Comparison of ENCODE assay signal across 1 cellular context in the genomic region with DNA sequence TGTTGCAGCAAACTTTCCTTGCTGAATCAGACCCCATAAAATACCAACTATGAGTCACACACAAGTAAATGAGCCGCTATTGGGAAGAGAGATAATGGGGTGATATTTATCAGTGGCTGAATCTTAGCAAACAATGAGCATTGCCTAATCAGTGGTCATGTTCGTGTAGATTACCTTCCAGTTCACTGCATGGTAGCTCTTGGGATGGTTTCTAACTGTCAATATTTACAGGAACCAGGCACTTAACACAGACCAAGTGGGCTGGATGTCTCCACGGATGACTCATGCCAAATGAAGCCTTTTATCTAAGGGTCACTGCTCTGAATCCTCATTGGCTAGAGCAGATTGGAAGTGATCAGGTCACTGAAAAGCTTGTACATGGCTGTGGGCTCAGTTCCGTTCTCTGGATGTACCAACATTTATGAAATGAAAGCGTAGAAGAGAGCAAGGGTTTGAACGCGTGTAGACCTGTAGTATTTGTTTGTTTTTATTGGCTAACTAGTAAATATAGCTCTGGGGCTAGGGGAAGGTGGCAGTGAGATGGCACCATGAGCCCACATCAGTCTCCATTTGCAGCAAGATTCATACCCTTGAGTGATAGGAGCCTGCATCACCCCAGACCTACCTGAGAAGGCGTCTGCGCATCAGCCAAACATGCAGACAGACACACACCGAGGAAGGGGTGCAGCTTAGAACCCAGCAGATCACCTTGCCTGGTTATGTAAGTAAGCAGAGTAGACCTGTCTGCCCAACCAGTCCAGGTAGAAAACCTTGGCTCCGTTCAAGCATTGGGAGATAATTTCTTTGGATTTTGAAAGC.
TF ChIP-seq lines count a peak whose summit lies in the region.

No MANE protein-coding gene starts in this region.

TF ChIP-seq in HepG2, 621 proteins besides CTCF, POLR2A, EP300 and RAD21 (continued from another document and continues in another):
- TF ChIP-seq ZKSCAN1 (IDR thresholded peaks at IDR 0.05; ENCODE audit: low read length) (peak; percentile 7; the same call in 1 of the 2 replicates), DR1 (CRISPR knock-in tag; IDR thresholded peaks at IDR 0.05) (peak; percentile 58; the same call in 1 of the 2 replicates), CBX2 (IDR thresholded peaks at IDR 0.05; ENCODE audit: low read depth, low read length) (no peak), CBX2 (CRISPR knock-in tag; IDR thresholded peaks at IDR 0.05; ENCODE audit: low read depth) (no peak), ZNF44 (CRISPR knock-in tag; IDR thresholded peaks at IDR 0.05) (peak; percentile 46; the same call in 1 of the 2 replicates), ZFX (CRISPR knock-in tag; IDR thresholded peaks at IDR 0.05; ENCODE audit: low read depth) (no peak), TAF1 (CRISPR knock-in tag; IDR thresholded peaks at IDR 0.05) (peak; percentile 47), HDAC1 (CRISPR knock-in tag; IDR thresholded peaks at IDR 0.05) (peak; percentile 84), ZNF354B (CRISPR knock-in tag; IDR thresholded peaks at IDR 0.05) (no peak), ZSCAN29 (CRISPR knock-in tag; conservative IDR thresholded peaks at IDR 0.05) (peak; percentile 83), HMG20B (CRISPR knock-in tag; conservative IDR thresholded peaks at IDR 0.05) (peak; percentile 92), MXI1 (IDR thresholded peaks at IDR 0.05; ENCODE audit: borderline replicate concordance, low read depth, low read length) (peak; percentile 31; the same call in 2 of the 3 replicates), ZFY (CRISPR knock-in tag; IDR thresholded peaks at IDR 0.05) (no peak; the same call in 1 of the 2 replicates), KLF11 (CRISPR knock-in tag; IDR thresholded peaks at IDR 0.05) (peak; percentile 92; the same call in 1 of the 2 replicates), ZNF788 (CRISPR knock-in tag; IDR thresholded peaks at IDR 0.05; ENCODE audit: borderline replicate concordance) (peak; percentile 82; the same call in 1 of the 2 replicates), ZNF891 (CRISPR knock-in tag; IDR thresholded peaks at IDR 0.05) (no peak), ZNF430 (CRISPR knock-in tag; IDR thresholded peaks at IDR 0.05) (peak; percentile 90), EZH2 (conservative IDR thresholded peaks at IDR 0.05; ENCODE audit: low read depth, low read length) (no peak), IKZF1 (IDR thresholded peaks at IDR 0.05) (no peak), ZNF746 (CRISPR knock-in tag; IDR thresholded peaks at IDR 0.05) (peak; percentile 90), ZNF205 (CRISPR knock-in tag; IDR thresholded peaks at IDR 0.05) (peak; percentile 93), REL (CRISPR knock-in tag; conservative IDR thresholded peaks at IDR 0.05) (no peak), SRSF1 (optimal IDR thresholded peaks at IDR 0.05; ENCODE audit: low read depth, low read length) (no peak), KLF6 (CRISPR knock-in tag; IDR thresholded peaks at IDR 0.05) (peak; percentile 45; the same call in 1 of the 2 replicates), RFX5 (IDR thresholded peaks at IDR 0.05; ENCODE audit: low read depth, low read length) (no peak), ZFP1 (CRISPR knock-in tag; IDR thresholded peaks at IDR 0.05) (peak; percentile 84; the same call in 1 of the 2 replicates), SRSF9 (IDR thresholded peaks at IDR 0.05; ENCODE audit: borderline replicate concordance, insufficient read depth, low read depth, low read length, poor library complexity, severe bottlenecking) (no peak), SCMH1 (CRISPR knock-in tag; IDR thresholded peaks at IDR 0.05; ENCODE audit: borderline replicate concordance) (no peak), ZNF446 (CRISPR knock-in tag; IDR thresholded peaks at IDR 0.05) (no peak), BORCS8-MEF2B (CRISPR knock-in tag; IDR thresholded peaks at IDR 0.05) (0 out of 2 replicates have a peak, but pooled peaks have one; percentile 10), DMAP1 (CRISPR knock-in tag; IDR thresholded peaks at IDR 0.05) (peak; percentile 73), ZNF550 (CRISPR knock-in tag; IDR thresholded peaks at IDR 0.05; ENCODE audit: borderline replicate concordance) (no peak), ZNF556 (CRISPR knock-in tag; IDR thresholded peaks at IDR 0.05; ENCODE audit: borderline replicate concordance) (0 out of 2 replicates have a peak, but pooled peaks have one; percentile 42), ZNF33A (CRISPR knock-in tag; IDR thresholded peaks at IDR 0.05; ENCODE audit: borderline replicate concordance) (no peak), ZNF792 (CRISPR knock-in tag; IDR thresholded peaks at IDR 0.05) (peak; percentile 86), PHF21A (CRISPR knock-in tag; IDR thresholded peaks at IDR 0.05) (peak; percentile 95)
- TF ChIP-seq, protein P1, sequence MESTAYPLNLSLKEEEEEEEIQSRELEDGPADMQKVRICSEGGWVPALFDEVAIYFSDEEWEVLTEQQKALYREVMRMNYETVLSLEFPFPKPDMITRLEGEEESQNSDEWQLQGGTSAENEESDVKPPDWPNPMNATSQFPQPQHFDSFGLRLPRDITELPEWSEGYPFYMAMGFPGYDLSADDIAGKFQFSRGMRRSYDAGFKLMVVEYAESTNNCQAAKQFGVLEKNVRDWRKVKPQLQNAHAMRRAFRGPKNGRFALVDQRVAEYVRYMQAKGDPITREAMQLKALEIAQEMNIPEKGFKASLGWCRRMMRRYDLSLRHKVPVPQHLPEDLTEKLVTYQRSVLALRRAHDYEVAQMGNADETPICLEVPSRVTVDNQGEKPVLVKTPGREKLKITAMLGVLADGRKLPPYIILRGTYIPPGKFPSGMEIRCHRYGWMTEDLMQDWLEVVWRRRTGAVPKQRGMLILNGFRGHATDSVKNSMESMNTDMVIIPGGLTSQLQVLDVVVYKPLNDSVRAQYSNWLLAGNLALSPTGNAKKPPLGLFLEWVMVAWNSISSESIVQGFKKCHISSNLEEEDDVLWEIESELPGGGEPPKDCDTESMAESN (CRISPR knock-in tag; conservative IDR thresholded peaks at IDR 0.05), result peak; percentile 37; the same call in 1 of the 2 replicates
- TF ChIP-seq, protein P2, sequence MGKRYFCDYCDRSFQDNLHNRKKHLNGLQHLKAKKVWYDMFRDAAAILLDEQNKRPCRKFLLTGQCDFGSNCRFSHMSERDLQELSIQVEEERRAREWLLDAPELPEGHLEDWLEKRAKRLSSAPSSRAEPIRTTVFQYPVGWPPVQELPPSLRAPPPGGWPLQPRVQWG (CRISPR knock-in tag; IDR thresholded peaks at IDR 0.05; ENCODE audit: borderline replicate concordance, low read depth), result no peak
- TF ChIP-seq, protein P3, sequence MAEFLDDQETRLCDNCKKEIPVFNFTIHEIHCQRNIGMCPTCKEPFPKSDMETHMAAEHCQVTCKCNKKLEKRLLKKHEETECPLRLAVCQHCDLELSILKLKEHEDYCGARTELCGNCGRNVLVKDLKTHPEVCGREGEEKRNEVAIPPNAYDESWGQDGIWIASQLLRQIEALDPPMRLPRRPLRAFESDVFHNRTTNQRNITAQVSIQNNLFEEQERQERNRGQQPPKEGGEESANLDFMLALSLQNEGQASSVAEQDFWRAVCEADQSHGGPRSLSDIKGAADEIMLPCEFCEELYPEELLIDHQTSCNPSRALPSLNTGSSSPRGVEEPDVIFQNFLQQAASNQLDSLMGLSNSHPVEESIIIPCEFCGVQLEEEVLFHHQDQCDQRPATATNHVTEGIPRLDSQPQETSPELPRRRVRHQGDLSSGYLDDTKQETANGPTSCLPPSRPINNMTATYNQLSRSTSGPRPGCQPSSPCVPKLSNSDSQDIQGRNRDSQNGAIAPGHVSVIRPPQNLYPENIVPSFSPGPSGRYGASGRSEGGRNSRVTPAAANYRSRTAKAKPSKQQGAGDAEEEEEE (CRISPR knock-in tag; IDR thresholded peaks at IDR 0.05; ENCODE audit: borderline replicate concordance), result no peak
- TF ChIP-seq, protein P4, sequence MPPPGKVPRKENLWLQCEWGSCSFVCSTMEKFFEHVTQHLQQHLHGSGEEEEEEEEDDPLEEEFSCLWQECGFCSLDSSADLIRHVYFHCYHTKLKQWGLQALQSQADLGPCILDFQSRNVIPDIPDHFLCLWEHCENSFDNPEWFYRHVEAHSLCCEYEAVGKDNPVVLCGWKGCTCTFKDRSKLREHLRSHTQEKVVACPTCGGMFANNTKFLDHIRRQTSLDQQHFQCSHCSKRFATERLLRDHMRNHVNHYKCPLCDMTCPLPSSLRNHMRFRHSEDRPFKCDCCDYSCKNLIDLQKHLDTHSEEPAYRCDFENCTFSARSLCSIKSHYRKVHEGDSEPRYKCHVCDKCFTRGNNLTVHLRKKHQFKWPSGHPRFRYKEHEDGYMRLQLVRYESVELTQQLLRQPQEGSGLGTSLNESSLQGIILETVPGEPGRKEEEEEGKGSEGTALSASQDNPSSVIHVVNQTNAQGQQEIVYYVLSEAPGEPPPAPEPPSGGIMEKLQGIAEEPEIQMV (CRISPR knock-in tag; IDR thresholded peaks at IDR 0.05; ENCODE audit: low read depth), result peak; percentile 58; the same call in 1 of the 2 replicates
- TF ChIP-seq, protein P5, sequence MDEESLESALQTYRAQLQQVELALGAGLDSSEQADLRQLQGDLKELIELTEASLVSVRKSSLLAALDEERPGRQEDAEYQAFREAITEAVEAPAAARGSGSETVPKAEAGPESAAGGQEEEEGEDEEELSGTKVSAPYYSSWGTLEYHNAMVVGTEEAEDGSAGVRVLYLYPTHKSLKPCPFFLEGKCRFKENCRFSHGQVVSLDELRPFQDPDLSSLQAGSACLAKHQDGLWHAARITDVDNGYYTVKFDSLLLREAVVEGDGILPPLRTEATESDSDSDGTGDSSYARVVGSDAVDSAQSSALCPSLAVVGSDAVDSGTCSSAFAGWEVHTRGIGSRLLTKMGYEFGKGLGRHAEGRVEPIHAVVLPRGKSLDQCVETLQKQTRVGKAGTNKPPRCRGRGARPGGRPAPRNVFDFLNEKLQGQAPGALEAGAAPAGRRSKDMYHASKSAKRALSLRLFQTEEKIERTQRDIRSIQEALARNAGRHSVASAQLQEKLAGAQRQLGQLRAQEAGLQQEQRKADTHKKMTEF (CRISPR knock-in tag; IDR thresholded peaks at IDR 0.05), result peak; percentile 100
- TF ChIP-seq, protein P6, sequence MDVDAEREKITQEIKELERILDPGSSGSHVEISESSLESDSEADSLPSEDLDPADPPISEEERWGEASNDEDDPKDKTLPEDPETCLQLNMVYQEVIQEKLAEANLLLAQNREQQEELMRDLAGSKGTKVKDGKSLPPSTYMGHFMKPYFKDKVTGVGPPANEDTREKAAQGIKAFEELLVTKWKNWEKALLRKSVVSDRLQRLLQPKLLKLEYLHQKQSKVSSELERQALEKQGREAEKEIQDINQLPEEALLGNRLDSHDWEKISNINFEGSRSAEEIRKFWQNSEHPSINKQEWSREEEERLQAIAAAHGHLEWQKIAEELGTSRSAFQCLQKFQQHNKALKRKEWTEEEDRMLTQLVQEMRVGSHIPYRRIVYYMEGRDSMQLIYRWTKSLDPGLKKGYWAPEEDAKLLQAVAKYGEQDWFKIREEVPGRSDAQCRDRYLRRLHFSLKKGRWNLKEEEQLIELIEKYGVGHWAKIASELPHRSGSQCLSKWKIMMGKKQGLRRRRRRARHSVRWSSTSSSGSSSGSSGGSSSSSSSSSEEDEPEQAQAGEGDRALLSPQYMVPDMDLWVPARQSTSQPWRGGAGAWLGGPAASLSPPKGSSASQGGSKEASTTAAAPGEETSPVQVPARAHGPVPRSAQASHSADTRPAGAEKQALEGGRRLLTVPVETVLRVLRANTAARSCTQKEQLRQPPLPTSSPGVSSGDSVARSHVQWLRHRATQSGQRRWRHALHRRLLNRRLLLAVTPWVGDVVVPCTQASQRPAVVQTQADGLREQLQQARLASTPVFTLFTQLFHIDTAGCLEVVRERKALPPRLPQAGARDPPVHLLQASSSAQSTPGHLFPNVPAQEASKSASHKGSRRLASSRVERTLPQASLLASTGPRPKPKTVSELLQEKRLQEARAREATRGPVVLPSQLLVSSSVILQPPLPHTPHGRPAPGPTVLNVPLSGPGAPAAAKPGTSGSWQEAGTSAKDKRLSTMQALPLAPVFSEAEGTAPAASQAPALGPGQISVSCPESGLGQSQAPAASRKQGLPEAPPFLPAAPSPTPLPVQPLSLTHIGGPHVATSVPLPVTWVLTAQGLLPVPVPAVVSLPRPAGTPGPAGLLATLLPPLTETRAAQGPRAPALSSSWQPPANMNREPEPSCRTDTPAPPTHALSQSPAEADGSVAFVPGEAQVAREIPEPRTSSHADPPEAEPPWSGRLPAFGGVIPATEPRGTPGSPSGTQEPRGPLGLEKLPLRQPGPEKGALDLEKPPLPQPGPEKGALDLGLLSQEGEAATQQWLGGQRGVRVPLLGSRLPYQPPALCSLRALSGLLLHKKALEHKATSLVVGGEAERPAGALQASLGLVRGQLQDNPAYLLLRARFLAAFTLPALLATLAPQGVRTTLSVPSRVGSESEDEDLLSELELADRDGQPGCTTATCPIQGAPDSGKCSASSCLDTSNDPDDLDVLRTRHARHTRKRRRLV (CRISPR knock-in tag; IDR thresholded peaks at IDR 0.05), result peak; percentile 80
- TF ChIP-seq, protein P7, sequence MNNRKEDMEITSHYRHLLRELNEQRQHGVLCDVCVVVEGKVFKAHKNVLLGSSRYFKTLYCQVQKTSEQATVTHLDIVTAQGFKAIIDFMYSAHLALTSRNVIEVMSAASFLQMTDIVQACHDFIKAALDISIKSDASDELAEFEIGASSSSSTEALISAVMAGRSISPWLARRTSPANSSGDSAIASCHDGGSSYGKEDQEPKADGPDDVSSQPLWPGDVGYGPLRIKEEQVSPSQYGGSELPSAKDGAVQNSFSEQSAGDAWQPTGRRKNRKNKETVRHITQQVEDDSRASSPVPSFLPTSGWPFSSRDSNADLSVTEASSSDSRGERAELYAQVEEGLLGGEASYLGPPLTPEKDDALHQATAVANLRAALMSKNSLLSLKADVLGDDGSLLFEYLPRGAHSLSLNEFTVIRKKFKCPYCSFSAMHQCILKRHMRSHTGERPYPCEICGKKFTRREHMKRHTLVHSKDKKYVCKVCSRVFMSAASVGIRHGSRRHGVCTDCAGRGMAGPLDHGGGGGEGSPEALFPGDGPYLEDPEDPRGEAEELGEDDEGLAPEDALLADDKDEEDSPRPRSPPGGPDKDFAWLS (CRISPR knock-in tag; IDR thresholded peaks at IDR 0.05; ENCODE audit: borderline replicate concordance), result peak; percentile 83; the same call in 1 of the 2 replicates
- TF ChIP-seq, protein P8, sequence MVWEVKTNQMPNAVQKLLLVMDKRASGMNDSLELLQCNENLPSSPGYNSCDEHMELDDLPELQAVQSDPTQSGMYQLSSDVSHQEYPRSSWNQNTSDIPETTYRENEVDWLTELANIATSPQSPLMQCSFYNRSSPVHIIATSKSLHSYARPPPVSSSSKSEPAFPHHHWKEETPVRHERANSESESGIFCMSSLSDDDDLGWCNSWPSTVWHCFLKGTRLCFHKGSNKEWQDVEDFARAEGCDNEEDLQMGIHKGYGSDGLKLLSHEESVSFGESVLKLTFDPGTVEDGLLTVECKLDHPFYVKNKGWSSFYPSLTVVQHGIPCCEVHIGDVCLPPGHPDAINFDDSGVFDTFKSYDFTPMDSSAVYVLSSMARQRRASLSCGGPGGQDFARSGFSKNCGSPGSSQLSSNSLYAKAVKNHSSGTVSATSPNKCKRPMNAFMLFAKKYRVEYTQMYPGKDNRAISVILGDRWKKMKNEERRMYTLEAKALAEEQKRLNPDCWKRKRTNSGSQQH (CRISPR knock-in tag; IDR thresholded peaks at IDR 0.05; ENCODE audit: low read depth), result peak; percentile 67; the same call in 1 of the 2 replicates
- TF ChIP-seq, protein P9, sequence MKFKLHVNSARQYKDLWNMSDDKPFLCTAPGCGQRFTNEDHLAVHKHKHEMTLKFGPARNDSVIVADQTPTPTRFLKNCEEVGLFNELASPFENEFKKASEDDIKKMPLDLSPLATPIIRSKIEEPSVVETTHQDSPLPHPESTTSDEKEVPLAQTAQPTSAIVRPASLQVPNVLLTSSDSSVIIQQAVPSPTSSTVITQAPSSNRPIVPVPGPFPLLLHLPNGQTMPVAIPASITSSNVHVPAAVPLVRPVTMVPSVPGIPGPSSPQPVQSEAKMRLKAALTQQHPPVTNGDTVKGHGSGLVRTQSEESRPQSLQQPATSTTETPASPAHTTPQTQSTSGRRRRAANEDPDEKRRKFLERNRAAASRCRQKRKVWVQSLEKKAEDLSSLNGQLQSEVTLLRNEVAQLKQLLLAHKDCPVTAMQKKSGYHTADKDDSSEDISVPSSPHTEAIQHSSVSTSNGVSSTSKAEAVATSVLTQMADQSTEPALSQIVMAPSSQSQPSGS (CRISPR knock-in tag; IDR thresholded peaks at IDR 0.05), result peak; percentile 97
